33 cellular contexts compared by ENCODE assay signal in genomic region chr12:79596719-79597350, GRCh38.
"Had no signal": no experiment of that assay in that cellular context is flagged by ENCODE, and none has a peak within 500 bp of the region (broad histone marks: within the 10 kb centered on the region; RNA-seq: fewer than 3 reads in every experiment).

No MANE protein-coding gene starts in this region.

- H3K9ac ChIP-seq: KMS-11 had no signal

- H3K9me3 ChIP-seq: ascending aorta had no signal

- H3K27ac ChIP-seq: ascending aorta, cardiac muscle cell, KMS-11, RWPE1, WERI-Rb-1 had no signal

- FAIRE-seq: RCC 7860 had no signal

- H3K9me3 Mint-ChIP-seq: activated CD4-positive, alpha-beta T cell treated with anti-CD3 and anti-CD28 coated beads, Interleukin-2, amount 10 ng/mL, durations not matched to agents 24 days and 14 days; activated CD8-positive, alpha-beta T cell treated with anti-CD3 and anti-CD28 coated beads for 36 hours; activated naive CD8-positive, alpha-beta T cell treated with anti-CD3 and anti-CD28 coated beads for 36 hours; activated T-cell treated with anti-CD3 and anti-CD28 coated beads, Interleukin-2, amount 50 U/mL, for 72 hours; activated T-helper 17 cell treated with anti-CD3 and anti-CD28 coated beads, Interleukin-2, amount 50 U/mL, for 72 hours; central memory CD8-positive, alpha-beta T cell had no signal

- H3K4me1 ChIP-seq: ascending aorta had no signal

- H3K4me3 Mint-ChIP-seq: activated CD4-positive, alpha-beta T cell treated with anti-CD3 and anti-CD28 coated beads, Interleukin-2, amount 10 ng/mL, durations not matched to agents 24 days and 14 days; activated CD8-positive, alpha-beta T cell treated with anti-CD3 and anti-CD28 coated beads for 36 hours; activated naive CD8-positive, alpha-beta T cell treated with anti-CD3 and anti-CD28 coated beads for 36 hours; activated T-cell treated with anti-CD3 and anti-CD28 coated beads, Interleukin-2, amount 50 U/mL, for 72 hours; activated T-helper 17 cell treated with anti-CD3 and anti-CD28 coated beads, Interleukin-2, amount 50 U/mL, for 72 hours; central memory CD8-positive, alpha-beta T cell had no signal

- H3K27me3 Mint-ChIP-seq: activated CD4-positive, alpha-beta T cell treated with anti-CD3 and anti-CD28 coated beads, Interleukin-2, amount 10 ng/mL, durations not matched to agents 24 days and 14 days; activated CD8-positive, alpha-beta T cell treated with anti-CD3 and anti-CD28 coated beads for 36 hours; activated naive CD8-positive, alpha-beta T cell treated with anti-CD3 and anti-CD28 coated beads for 36 hours; activated T-helper 17 cell treated with anti-CD3 and anti-CD28 coated beads, Interleukin-2, amount 50 U/mL, for 72 hours; central memory CD8-positive, alpha-beta T cell had no signal

- ATAC-seq: activated CD8-positive, alpha-beta T cell treated with anti-CD3 and anti-CD28 coated beads for 36 hours; activated T-cell treated with anti-CD3 and anti-CD28 coated beads, Interleukin-2, amount 50 U/mL, for 72 hours; activated T-helper 17 cell treated with anti-CD3 and anti-CD28 coated beads, Interleukin-2, amount 50 U/mL, for 72 hours; PC-3; Right ventricle myocardium inferior; SK-N-SH treated with all-trans-retinoic acid at 6 μM for 48 hours had no signal

- DNase-seq: activated CD4-positive, alpha-beta T cell treated with anti-CD3 and anti-CD28 coated beads, Interleukin-2, amount 10 ng/mL, durations not matched to agents 24 days and 14 days; activated CD4-positive, alpha-beta T cell treated with anti-CD3 and anti-CD28 coated beads, Interleukin-2, amount 50 U/mL, for 4 hours; activated CD8-positive, alpha-beta T cell treated with anti-CD3 and anti-CD28 coated beads for 36 hours; activated effector memory CD4-positive, alpha-beta T cell treated with anti-CD3 and anti-CD28 coated beads, Interleukin-2, amount 50 U/mL, for 16 hours; activated naive CD4-positive, alpha-beta T cell; activated naive CD4-positive, alpha-beta T cell treated with anti-CD3 and anti-CD28 coated beads, Interleukin-2, amount 50 U/mL, for 16 hours; activated naive CD8-positive, alpha-beta T cell treated with anti-CD3 and anti-CD28 coated beads for 36 hours; activated T-cell treated with anti-CD3 and anti-CD28 coated beads, Interleukin-2, amount 50 U/mL, for 1 hour; activated T-cell treated with anti-CD3 and anti-CD28 coated beads, Interleukin-2, amount 50 U/mL, for 72 hours; amniotic stem cell; MM.1S; MV-4-11; NCI-H1092; NCI-H1436 treated with DMSO at 0.1 percent for 48 hours; NCI-H1694 treated with DMSO at 0.1 percent for 48 hours; NCI-H2029; NCI-H345; NCI-H526; NCI-H748 treated with DMSO at 0.1 percent for 48 hours; NK-92 treated with Interleukin-12 subunit alpha and Interleukin-12 subunit beta, amount 100 ng/mL, for 24 hours; PC-3; SIG-M5; T1000; WERI-Rb-1 had no signal

- H3K4me3 ChIP-seq: ascending aorta, cardiac muscle cell had no signal

- H3K36me3 Mint-ChIP-seq: activated naive CD8-positive, alpha-beta T cell treated with anti-CD3 and anti-CD28 coated beads for 36 hours had no signal

- H3K4me2 ChIP-seq: KMS-11 had no signal

- H3K27ac Mint-ChIP-seq: activated CD4-positive, alpha-beta T cell treated with anti-CD3 and anti-CD28 coated beads, Interleukin-2, amount 10 ng/mL, durations not matched to agents 24 days and 14 days; activated CD8-positive, alpha-beta T cell treated with anti-CD3 and anti-CD28 coated beads for 36 hours; activated naive CD8-positive, alpha-beta T cell treated with anti-CD3 and anti-CD28 coated beads for 36 hours; activated T-cell treated with anti-CD3 and anti-CD28 coated beads, Interleukin-2, amount 50 U/mL, for 72 hours; activated T-helper 17 cell treated with anti-CD3 and anti-CD28 coated beads, Interleukin-2, amount 50 U/mL, for 72 hours had no signal

- H3K4me1 Mint-ChIP-seq: activated CD4-positive, alpha-beta T cell treated with anti-CD3 and anti-CD28 coated beads, Interleukin-2, amount 10 ng/mL, durations not matched to agents 24 days and 14 days; activated naive CD8-positive, alpha-beta T cell treated with anti-CD3 and anti-CD28 coated beads for 36 hours; activated T-helper 17 cell treated with anti-CD3 and anti-CD28 coated beads, Interleukin-2, amount 50 U/mL, for 72 hours; central memory CD8-positive, alpha-beta T cell had no signal

- H3K27me3 ChIP-seq: ascending aorta, cardiac muscle cell had no signal
